ENCODE assay signal across 21 cellular contexts in genomic region chr4:126748736-126749135, GRCh38.
DNase-seq lines count a peak whose midpoint lies in the region; TF ChIP-seq lines count a peak whose summit lies in the region.
"Had no signal": no experiment of that assay in that cellular context is flagged by ENCODE, and none has a peak within 500 bp of the region (broad histone marks: within the 10 kb centered on the region; RNA-seq: fewer than 3 reads in every experiment).

No MANE protein-coding gene starts in this region.

- CTCF ChIA-PET in activated CD4-positive, alpha-beta T cell treated with anti-CD3 and anti-CD28 coated beads, Interleukin-2, amount 10 ng/mL, durations not matched to agents 7 days and 5 days (lab: Charles Lee) = no interaction called here

- H3K23ac ChIP-seq in mesenchymal stem cell (ENCODE audit: low read length in 2 of 2) = no peak overlapping the region

- H2BK15ac ChIP-seq in mesenchymal stem cell (ENCODE audit: low read depth, poor library complexity, severe bottlenecking) = no peak overlapping the region

- H3K4ac ChIP-seq in mesenchymal stem cell (ENCODE audit: low read depth in 1 of 2, low read length in 2 of 2) = no peak overlapping the region

- H2BK5ac ChIP-seq in mesenchymal stem cell (ENCODE audit: low read depth, low read length, poor library complexity, severe bottlenecking) = no peak overlapping the region

- POLR2A ChIA-PET in activated CD4-positive, alpha-beta T cell treated with anti-CD3 and anti-CD28 coated beads, Interleukin-2, amount 10 ng/mL, durations not matched to agents 7 days and 5 days (lab: Charles Lee) = no interaction called here

- no peaks in the 10 kb centered on the region for H3K36me3 ChIP-seq in mesenchymal stem cell (ENCODE audit: control insufficient read depth in 1 of 2, insufficient read depth in 2 of 2, low read depth in 1 of 2, low read length in 2 of 2)
- H3K36me3 ChIP-seq: SJSA1 had no signal

- DNase-seq in EH (ENCODE audit: low read depth) = peak; percentile 44
- DNase-seq in NCI-H226 = peak; percentile 8
- peak; percentile 11 for DNase-seq in choroid plexus epithelial cell (ENCODE audit: low read depth)
- peak; percentile 27 for DNase-seq in mesenchymal stem cell
- no peak for DNase-seq in progenitor cell of endocrine pancreas (ENCODE audit: low spot score, unreplicated experiment)
- no peak for DNase-seq in NCI-H2029 treated with DMSO at 0.1 percent for 48 hours (lab: John Stamatoyannopoulos, UW)
- no peak for DNase-seq in AG08396 (ENCODE audit: low spot score)
- no peak for DNase-seq in activated CD4-positive, alpha-beta T cell treated with anti-CD3 and anti-CD28 coated beads, Interleukin-2, amount 10 ng/mL, durations not matched to agents 7 days and 5 days
- DNase-seq: AML-193; DMS79; GOT3; HFFc6; Karpas-422; NCI-H1417 treated with DMSO at 0.1 percent for 48 hours; NCI-H2081 treated with DMSO at 0.1 percent for 48 hours; NCI-H345; NCI-H69; NK-92 treated with Interleukin-12 subunit alpha and Interleukin-12 subunit beta, amount 100 ng/mL, for 24 hours; OCI-M1 had no signal

- H3K36me3 Mint-ChIP-seq in progenitor cell of endocrine pancreas (ENCODE audit: insufficient read depth) = no peaks in the 10 kb centered on the region
- no peaks in the 10 kb centered on the region for H3K36me3 Mint-ChIP-seq in activated CD4-positive, alpha-beta T cell treated with anti-CD3 and anti-CD28 coated beads, Interleukin-2, amount 10 ng/mL, durations not matched to agents 7 days and 5 days (ENCODE audit: low read depth)

- H3K14ac ChIP-seq in mesenchymal stem cell (ENCODE audit: low read length in 2 of 2) = no peak overlapping the region

- H3K79me1 ChIP-seq in mesenchymal stem cell (replicated peaks; ENCODE audit: low read length, poor library complexity, severe bottlenecking) = no peaks in the 10 kb centered on the region

- no peak overlapping the region for H2AK5ac ChIP-seq in mesenchymal stem cell (ENCODE audit: low read length, severe bottlenecking)

- H2BK120ac ChIP-seq in mesenchymal stem cell (ENCODE audit: low read depth, low read length) = no peak overlapping the region

- H3K4me3 ChIP-seq in choroid plexus epithelial cell (ENCODE audit: low read depth, low read length) = no peak overlapping the region
- H3K4me3 ChIP-seq in mesenchymal stem cell (ENCODE audit: insufficient read depth in 1 of 2, low read depth in 1 of 2, low read length in 2 of 2) = no peak overlapping the region
- H3K4me3 ChIP-seq: A549, SJSA1 had no signal

- no peak overlapping the region for H4K91ac ChIP-seq in mesenchymal stem cell (ENCODE audit: low read length)

- no peak overlapping the region for H3K27ac Mint-ChIP-seq in progenitor cell of endocrine pancreas
- H3K27ac Mint-ChIP-seq in activated CD4-positive, alpha-beta T cell treated with anti-CD3 and anti-CD28 coated beads, Interleukin-2, amount 10 ng/mL, durations not matched to agents 7 days and 5 days = no peak overlapping the region
- H3K27ac Mint-ChIP-seq: HFFc6 had no signal

- H3K9me3 ChIP-seq in mesenchymal stem cell (ENCODE audit: control insufficient read depth, low read length) = peaks cover 10% of the 10 kb centered on the region
- H3K9me3 ChIP-seq: A549, SJSA1 had no signal

- H3K9ac ChIP-seq in mesenchymal stem cell (ENCODE audit: low read length) = no peak overlapping the region

- no peak overlapping the region for H4K8ac ChIP-seq in mesenchymal stem cell (ENCODE audit: low read length)

- TF ChIP-seq CTCF in choroid plexus epithelial cell (conservative IDR thresholded peaks at IDR 0.05; ENCODE audit: low read depth, low read length) (no peak), progenitor cell of endocrine pancreas (IDR thresholded peaks at IDR 0.05; ENCODE audit: unreplicated experiment) (no peak)

- peaks cover 6% of the 10 kb centered on the region for H3K9me3 Mint-ChIP-seq in progenitor cell of endocrine pancreas (ENCODE audit: low read depth)
- peaks cover 8% of the 10 kb centered on the region for H3K9me3 Mint-ChIP-seq in activated CD4-positive, alpha-beta T cell treated with anti-CD3 and anti-CD28 coated beads, Interleukin-2, amount 10 ng/mL, durations not matched to agents 7 days and 5 days

- no peaks in the 10 kb centered on the region for H3K27me3 ChIP-seq in mesenchymal stem cell (ENCODE audit: control insufficient read depth in 1 of 2, insufficient read depth in 1 of 2, low read length in 2 of 2)
- H3K27me3 ChIP-seq: SJSA1 had no signal

- H2AFZ ChIP-seq in mesenchymal stem cell (ENCODE audit: low read depth, low read length) = no peak overlapping the region

- no peak overlapping the region for H3K27ac ChIP-seq in mesenchymal stem cell (ENCODE audit: low read length, poor library complexity, severe bottlenecking)
- H3K27ac ChIP-seq: A549, SJSA1 had no signal

- no peak overlapping the region for H3K4me2 ChIP-seq in mesenchymal stem cell (ENCODE audit: low read length, poor library complexity, severe bottlenecking)
- H3K4me2 ChIP-seq: A549 had no signal

- WGBS in mesenchymal stem cell = 60% methylated on average over 2 of the region's 3 CpGs

- no peaks in the 10 kb centered on the region for H3K4me1 ChIP-seq in mesenchymal stem cell (ENCODE audit: control insufficient read depth, insufficient read depth, low read depth, low read length)
- H3K4me1 ChIP-seq: A549, SJSA1 had no signal

- no peak overlapping the region for H3K4me3 Mint-ChIP-seq in progenitor cell of endocrine pancreas (ENCODE audit: low read depth)
- no peak overlapping the region for H3K4me3 Mint-ChIP-seq in activated CD4-positive, alpha-beta T cell treated with anti-CD3 and anti-CD28 coated beads, Interleukin-2, amount 10 ng/mL, durations not matched to agents 7 days and 5 days
- H3K4me3 Mint-ChIP-seq: HFFc6 had no signal

- no peaks in the 10 kb centered on the region for H3K27me3 Mint-ChIP-seq in progenitor cell of endocrine pancreas
- no peaks in the 10 kb centered on the region for H3K27me3 Mint-ChIP-seq in activated CD4-positive, alpha-beta T cell treated with anti-CD3 and anti-CD28 coated beads, Interleukin-2, amount 10 ng/mL, durations not matched to agents 7 days and 5 days

- H3K18ac ChIP-seq in mesenchymal stem cell (ENCODE audit: low read depth in 1 of 2, low read length in 2 of 2) = no peak overlapping the region

- no peak overlapping the region for H2BK12ac ChIP-seq in mesenchymal stem cell (ENCODE audit: low read length in 2 of 2)

- H3K4me1 Mint-ChIP-seq in progenitor cell of endocrine pancreas (ENCODE audit: low read depth) = peaks cover 2% of the 10 kb centered on the region
- no peaks in the 10 kb centered on the region for H3K4me1 Mint-ChIP-seq in activated CD4-positive, alpha-beta T cell treated with anti-CD3 and anti-CD28 coated beads, Interleukin-2, amount 10 ng/mL, durations not matched to agents 7 days and 5 days

Comparison
In these comparisons a context has a peak if more than half of its experiments do, and no peak if none do; other contexts are left out.
1. DNase-seq: peak in EH (single experiment), NCI-H226 (single experiment), choroid plexus epithelial cell (single experiment) and mesenchymal stem cell (single experiment); none in progenitor cell of endocrine pancreas (single experiment), NCI-H2029 treated with DMSO at 0.1 percent for 48 hours (single experiment), AG08396 (single experiment) and activated CD4-positive, alpha-beta T cell treated with anti-CD3 and anti-CD28 coated beads, Interleukin-2, amount 10 ng/mL, durations not matched to agents 7 days and 5 days (single experiment).